In the genomic region with DNA sequence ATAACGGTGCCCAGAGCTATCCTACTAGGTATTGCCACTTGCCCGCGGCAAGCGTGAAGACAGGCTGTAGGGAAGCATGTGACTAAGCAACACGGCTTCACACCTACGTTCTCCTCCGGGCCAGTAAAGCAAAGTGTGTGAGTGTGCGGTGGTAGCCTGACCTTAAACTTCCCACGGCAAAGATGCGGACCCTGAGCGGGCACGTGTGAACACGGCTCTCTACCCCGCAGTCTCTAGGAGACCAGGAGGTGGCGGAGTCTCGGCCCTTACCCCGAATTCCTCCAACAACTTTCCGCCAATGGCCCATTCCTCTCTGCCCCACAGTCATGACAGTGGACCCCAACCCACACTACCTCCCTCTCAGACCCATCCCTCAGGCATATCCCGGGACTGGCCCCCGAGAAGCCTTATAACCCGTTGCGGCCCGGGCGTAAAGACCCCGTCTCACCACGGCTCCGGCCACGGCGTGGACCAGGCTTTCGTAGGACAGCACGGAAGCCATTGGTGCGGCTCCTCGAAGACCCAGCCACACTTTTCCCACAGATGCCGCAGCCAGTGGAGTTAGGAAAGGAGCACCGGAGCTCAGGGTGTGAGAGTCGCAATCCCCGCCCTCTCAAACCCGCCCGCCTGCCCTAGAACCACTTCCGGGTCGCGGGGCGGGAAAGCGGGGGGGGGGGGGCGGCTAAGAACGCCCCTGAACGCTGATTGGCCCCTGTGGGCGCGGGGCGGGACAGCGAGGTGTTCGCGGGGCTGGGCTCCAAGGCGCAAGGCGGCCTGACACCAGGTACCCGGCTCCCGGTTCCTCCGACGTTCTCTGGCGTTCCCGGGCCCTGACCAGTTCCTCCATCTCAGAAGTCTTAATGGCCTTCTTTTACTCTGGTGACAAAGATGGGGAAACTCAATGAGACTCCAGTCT, we compare ENCODE assay signal across 8 cellular contexts. TPM values are rescaled to one million over a fixed set of nuclear protein-coding genes. Genes with fewer than 3 reads are reported as not detected.
DNase-seq lines count a peak whose midpoint lies in the region; ATAC-seq, FAIRE-seq and TF ChIP-seq lines count a peak whose summit lies in the region.

A gene with protein sequence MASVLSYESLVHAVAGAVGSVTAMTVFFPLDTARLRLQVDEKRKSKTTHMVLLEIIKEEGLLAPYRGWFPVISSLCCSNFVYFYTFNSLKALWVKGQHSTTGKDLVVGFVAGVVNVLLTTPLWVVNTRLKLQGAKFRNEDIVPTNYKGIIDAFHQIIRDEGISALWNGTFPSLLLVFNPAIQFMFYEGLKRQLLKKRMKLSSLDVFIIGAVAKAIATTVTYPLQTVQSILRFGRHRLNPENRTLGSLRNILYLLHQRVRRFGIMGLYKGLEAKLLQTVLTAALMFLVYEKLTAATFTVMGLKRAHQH (minus strand): TSS at position 600 of the 916 bp plus-strand sequence. CDS start 98 bp downstream, at position 502.

- no peaks in the 10 kb centered on the region for H3K9me3 ChIP-seq in mammary epithelial cell (replicated peaks; ENCODE audit: insufficient read depth, low read length)
- no peaks in the 10 kb centered on the region for H3K9me3 ChIP-seq in small intestine (ENCODE audit: control insufficient read depth, low read depth)

- dilution Hi-C loops in mammary epithelial cell (cut with HindIII; ENCODE audit: low sequenced_read_pairs), result loop anchor here (5.0 kb wide), 1 partner anchor 73 kb away; no protein-coding TSS in a partner anchor

- peak; percentile 63 for TF ChIP-seq POLR2A in GM18505 (IDR thresholded peaks at IDR 0.05; ENCODE audit: borderline replicate concordance, extremely low read depth, insufficient read depth, insufficient read length)

- peaks cover 44% of the 10 kb centered on the region for H3K79me2 ChIP-seq in mammary epithelial cell (ENCODE audit: insufficient read depth, low read length)

- intact Hi-C loops in mammary epithelial cell (cut with micrococcal nuclease), result loop anchor here (1.0 to 2.0 kb wide), 2 partner anchors 36 to 37 kb away; partner anchors contain the start of gene ST13

- H2AFZ ChIP-seq in mammary epithelial cell (ENCODE audit: low read depth, low read length), result peak within 1 kb of the TSS; percentile 98

- H3K4me3 ChIP-seq in mammary epithelial cell (replicated peaks in 1 of 3; ENCODE audit: insufficient read depth in 1 of 3, low read depth in 2 of 3, low read length in 3 of 3) (peak within 1 kb of the TSS; percentile 76 to 90 (median 84)), small intestine (ENCODE audit: low read depth in 1 of 2, low read length in 2 of 2) (peak within 1 kb of the TSS; percentile 68 to 97)

- H3K27me3 ChIP-seq in mammary epithelial cell (ENCODE audit: insufficient read depth, low read length) (no peaks in the 10 kb centered on the region), small intestine (ENCODE audit: control insufficient read depth in 2 of 2, insufficient read depth in 2 of 2, low read length in 2 of 2) (no peaks in the 10 kb centered on the region)

- DNase-seq in NCI-H2171 treated with DMSO at 0.1 percent for 48 hours (lab: John Stamatoyannopoulos, UW), result peak; percentile 94
- DNase-seq in mammary epithelial cell, result peak; percentile 83
- DNase-seq in iPS-NIHi11 (ENCODE audit: low spot score), result peak; percentile 98
- DNase-seq in small intestine, result peak; percentile 92

- peak within 1 kb of the TSS; percentile 82 for H3K27ac ChIP-seq in VCaP
- peak within 1 kb of the TSS; percentile 56 for H3K27ac ChIP-seq in mammary epithelial cell (ENCODE audit: insufficient read depth, low read depth, low read length)
- peak within 1 kb of the TSS; percentile 34 to 91 for H3K27ac ChIP-seq in small intestine (ENCODE audit: low read depth in 1 of 2, low read length in 1 of 2)

- peaks cover 17% of the 10 kb centered on the region for H3K4me1 ChIP-seq in mammary epithelial cell (ENCODE audit: insufficient read depth, low read length)
- H3K4me1 ChIP-seq in small intestine (ENCODE audit: control insufficient read depth in 2 of 2, insufficient read depth in 1 of 2, low read depth in 1 of 2, low read length in 1 of 2), result peaks cover 2 to 9% of the 10 kb centered on the region in 2 donors

- FAIRE-seq in small intestine (lab: Jason Lieb, UNC), result no peak

- peak; percentile 49 for TF ChIP-seq CTCF in VCaP (conservative IDR thresholded peaks at IDR 0.05)
- TF ChIP-seq CTCF in mammary epithelial cell (conservative IDR thresholded peaks at IDR 0.05 in 1 of 2, IDR thresholded peaks at IDR 0.05 in 1 of 2; ENCODE audit: extremely low read depth in 1 of 2, insufficient read depth in 1 of 2, low read depth in 1 of 2, low read length in 2 of 2), result peak in 1 of 2 donors; percentile 47

- H4K20me1 ChIP-seq in mammary epithelial cell (ENCODE audit: insufficient read depth, low read length), result no peaks in the 10 kb centered on the region

- peak within 1 kb of the TSS; percentile 81 for H3K4me2 ChIP-seq in mammary epithelial cell (ENCODE audit: insufficient read depth, low read depth, low read length)

- BruUV-seq in mammary epithelial cell (replicated peaks; lab: Mats Ljungman, UMichigan), result no TSS peak

- CTCF ChIA-PET in mammary epithelial cell (lab: Charles Lee; ENCODE audit: low non-redundant PET), result interaction anchor here (0.7 to 0.9 kb wide), 2 partner anchors 80 kb away, joined by 5 to 9 read pairs; no protein-coding TSS in a partner anchor

- H3K36me3 ChIP-seq in mammary epithelial cell (ENCODE audit: insufficient read depth, low read length) (peaks cover 6% of the 10 kb centered on the region), small intestine (ENCODE audit: control insufficient read depth in 2 of 2, insufficient read depth in 2 of 2, low read length in 2 of 2) (no peaks in the 10 kb centered on the region)

- WGBS in mammary epithelial cell (ENCODE audit: low coverage, missing lambda C conversion rate), result 2% methylated on average over 33 of the region's 61 CpGs
- WGBS in small intestine, 3 donors, result 0 to 1% (median 0%) methylated on average over 53 to 61 of the region's 61 CpGs

- in situ Hi-C loops in mammary epithelial cell (cut with MboI; ENCODE audit: low sequenced_read_pairs in 2 of 2), result no loop called here

- H3K9ac ChIP-seq in mammary epithelial cell (ENCODE audit: insufficient read depth, low read length), result peak within 1 kb of the TSS; percentile 80

- peak; percentile 70 for ATAC-seq in GM18505 (IDR thresholded peaks at IDR 0.05; ENCODE audit: unreplicated experiment)
- peak; percentile 56 for ATAC-seq in HG03095 (IDR thresholded peaks at IDR 0.05; ENCODE audit: unreplicated experiment)
- ATAC-seq in GM18519 (IDR thresholded peaks at IDR 0.05; ENCODE audit: low FRiP score, unreplicated experiment), result no peak

RNA-seq across cellular contexts. Expression of the gene that starts here (rescaled TPM):
- total RNA-seq in mammary epithelial cell, result 10 to 100 TPM; 24.8 to 31.6 TPM
- 33.8 TPM for polyA plus RNA-seq in mammary epithelial cell
- polyA minus RNA-seq in mammary epithelial cell, result 45.8 TPM
- polyA plus RNA-seq in small intestine, result 10 to 100 TPM in 1 of 3 donors, 1 to 10 TPM in 2; 8.1 to 12.6 (median 9.5) TPM
